Comparison of ENCODE assay signal across 8 cellular contexts in genomic region chr1:58784758-58785423, GRCh38. TPM values are rescaled to one million over a fixed set of nuclear protein-coding genes. Genes with fewer than 3 reads are reported as not detected.
DNase-seq lines count a peak whose midpoint lies in the region; ATAC-seq, FAIRE-seq and TF ChIP-seq lines count a peak whose summit lies in the region.

No MANE protein-coding gene starts in this region.

- H3K36me3 ChIP-seq in small intestine (ENCODE audit: control insufficient read depth in 2 of 2, insufficient read depth in 2 of 2, low read length in 2 of 2) = no peaks in the 10 kb centered on the region

- CTCF ChIA-PET in activated B cell treated with CpG ODN at 0.5 μM for 24 hours (lab: Charles Lee) = interaction anchor here (0.6 to 4.0 kb wide), 9 partner anchors 12 to 974 kb away, joined by 3 to 36 read pairs (median 6); no protein-coding TSS in a partner anchor

- DNase-seq in AG20443 (ENCODE audit: low spot score) (peak; percentile 86), GM20000 (ENCODE audit: low spot score) (peak; percentile 55), NCI-H2196 (lab: John Stamatoyannopoulos, UW; ENCODE audit: unreplicated experiment) (peak; percentile 78), activated B cell treated with CpG ODN at 0.5 μM for 24 hours (peak; percentile 75), cardiac fibroblast (ENCODE audit: low read depth in 2 of 2) (peak; percentile 95 to 98), inferior parietal cortex (ENCODE audit: extremely low spot score) (peak; percentile 73), small intestine (peak; percentile 82)

- no peaks in the 10 kb centered on the region for H3K9me3 ChIP-seq in small intestine (ENCODE audit: control insufficient read depth, low read depth)

- H3K4me1 Mint-ChIP-seq in activated B cell treated with CpG ODN at 0.5 μM for 24 hours = peaks cover 41% of the 10 kb centered on the region

- peak overlapping the region; percentile 64 to 97 for H3K4me3 ChIP-seq in cardiac fibroblast (replicated peaks in 1 of 2; ENCODE audit: low read depth in 2 of 2, low read length in 2 of 2)
- H3K4me3 ChIP-seq in small intestine (ENCODE audit: low read depth in 1 of 2, low read length in 2 of 2) = peak overlapping the region; percentile 71 to 75

- 0 to 1% (median 1%) methylated on average over 56 of the region's 56 CpGs for WGBS in small intestine, 3 donors

- intact Hi-C loops in activated B cell treated with CpG ODN at 0.5 μM for 24 hours (cut with micrococcal nuclease) = loop anchor here (1.0 to 2.0 kb wide), 20 partner anchors 31 to 1029 kb away; partner anchors contain the start of genes HOOK1, MYSM1 and OMA1

- FAIRE-seq in small intestine (lab: Jason Lieb, UNC) = no peak

- peak; percentile 48 for TF ChIP-seq CTCF in GM20000 (IDR thresholded peaks at IDR 0.05; ENCODE audit: extremely low read depth, missing control alignments)
- no peak for TF ChIP-seq CTCF in activated B cell treated with CpG ODN at 0.5 μM for 24 hours (IDR thresholded peaks at IDR 0.05)
- TF ChIP-seq CTCF in cardiac fibroblast (IDR thresholded peaks at IDR 0.05; ENCODE audit: low read depth, low read length) = peak; percentile 81

- no peaks in the 10 kb centered on the region for H3K27me3 ChIP-seq in small intestine (ENCODE audit: control insufficient read depth in 2 of 2, insufficient read depth in 2 of 2, low read length in 2 of 2)

- ATAC-seq in activated B cell treated with CpG ODN at 0.5 μM for 24 hours (ENCODE audit: low read depth) (peak; percentile 16), GM19463 (IDR thresholded peaks at IDR 0.05; ENCODE audit: unreplicated experiment) (no peak)

- peak overlapping the region; percentile 99 for H3K27ac ChIP-seq in small intestine (ENCODE audit: low read depth in 1 of 2, low read length in 1 of 2)

- POLR2A ChIA-PET in activated B cell treated with CpG ODN at 0.5 μM for 24 hours (lab: Charles Lee) = interaction anchor here (0.6 to 5.8 kb wide), 42 partner anchors 11 to 975 kb away, joined by 3 to 74 read pairs (median 8); partner anchors contain the start of genes FGGY and MYSM1

- peaks cover 56% of the 10 kb centered on the region for H3K36me3 Mint-ChIP-seq in activated B cell treated with CpG ODN at 0.5 μM for 24 hours (ENCODE audit: low read depth)

- H3K4me1 ChIP-seq in small intestine (ENCODE audit: control insufficient read depth in 2 of 2, insufficient read depth in 1 of 2, low read depth in 1 of 2, low read length in 1 of 2) = peaks cover 0 to under 1% of the 10 kb centered on the region in 2 donors

- peaks cover 5% of the 10 kb centered on the region for H3K9me3 Mint-ChIP-seq in activated B cell treated with CpG ODN at 0.5 μM for 24 hours

- H3K4me3 Mint-ChIP-seq in activated B cell treated with CpG ODN at 0.5 μM for 24 hours = peak overlapping the region; percentile 96

- H3K27me3 Mint-ChIP-seq in activated B cell treated with CpG ODN at 0.5 μM for 24 hours = no peaks in the 10 kb centered on the region

- peak overlapping the region; percentile 99 for H3K27ac Mint-ChIP-seq in activated B cell treated with CpG ODN at 0.5 μM for 24 hours

RNA-seq across cellular contexts. Expression of gene JUN, which starts 1.0 kb away (rescaled TPM):
- 35.3 and 36.6 TPM in 2 replicates for total RNA-seq in activated B cell treated with CpG ODN at 0.5 μM for 24 hours
- 10 to 100 TPM; 47.4 to 82.2 (median 50.3) TPM for polyA plus RNA-seq in small intestine
